In genomic region chr6:5516036-5516435, GRCh38 we compare ENCODE assay signal across 28 cellular contexts.
A peak's percentile ranks its signal among the peaks of the same experiment; 100 is the strongest.
DNase-seq lines count a peak whose midpoint lies in the region; ATAC-seq, FAIRE-seq and TF ChIP-seq lines count a peak whose summit lies in the region.
"Had no signal": no experiment of that assay in that cellular context is flagged by ENCODE, and none has a peak within 500 bp of the region (broad histone marks: within the 10 kb centered on the region; RNA-seq: fewer than 3 reads in every experiment).

No MANE protein-coding gene starts in this region.

- H3K27ac ChIP-seq in RWPE1 (no peak overlapping the region), uterus (no peak overlapping the region)
- H3K27ac ChIP-seq: ascending aorta, esophagus muscularis mucosa, foreskin keratinocyte, heart left ventricle, KMS-11, right atrium auricular region, SK-N-MC had no signal

- TF ChIP-seq CTCF in RWPE1 (conservative IDR thresholded peaks at IDR 0.05; ENCODE audit: low read depth) (no peak), uterus (IDR thresholded peaks at IDR 0.05) (no peak)

- no peaks in the 10 kb centered on the region for H3K9me3 ChIP-seq in uterus
- H3K9me3 ChIP-seq: ascending aorta, esophagus muscularis mucosa, heart left ventricle, right atrium auricular region had no signal

- no peaks in the 10 kb centered on the region for H3K27me3 Mint-ChIP-seq in activated naive CD8-positive, alpha-beta T cell treated with anti-CD3 and anti-CD28 coated beads for 36 hours
- H3K27me3 Mint-ChIP-seq: activated naive CD4-positive, alpha-beta T cell treated with anti-CD3 and anti-CD28 coated beads, Interleukin-2, amount 50 U/mL, for 24 hours had no signal

- no peak overlapping the region for H3K4me3 ChIP-seq in uterus
- H3K4me3 ChIP-seq: ascending aorta, esophagus muscularis mucosa, heart left ventricle, lung, right atrium auricular region, SK-N-MC had no signal

- no peak for TF ChIP-seq POLR2A in GM12891 (IDR thresholded peaks at IDR 0.05; ENCODE audit: low read depth, low read length)
- no peak for TF ChIP-seq POLR2A in uterus (IDR thresholded peaks at IDR 0.05)

- H3K4me1 ChIP-seq in uterus, result no peaks in the 10 kb centered on the region
- H3K4me1 ChIP-seq: ascending aorta, esophagus muscularis mucosa, foreskin keratinocyte, right atrium auricular region had no signal

- H3K4me1 Mint-ChIP-seq in activated naive CD8-positive, alpha-beta T cell treated with anti-CD3 and anti-CD28 coated beads for 36 hours, result peaks cover 43% of the 10 kb centered on the region

- peak overlapping the region; percentile 30 for H3K27ac Mint-ChIP-seq in activated naive CD8-positive, alpha-beta T cell treated with anti-CD3 and anti-CD28 coated beads for 36 hours
- H3K27ac Mint-ChIP-seq: activated T-helper 1 cell treated with anti-CD3 and anti-CD28 coated beads, Interleukin-12 subunit alpha, Interleukin-12 subunit beta, Interleukin-2, Interleukin-4 antibody, amounts not matched to agents 30 ng/mL and 10 ng/mL and 1 ng/mL, durations not matched to agents 14 hours and 24 hours and 36 hours; H9 had no signal

- no peaks in the 10 kb centered on the region for H3K27me3 ChIP-seq in uterus
- H3K27me3 ChIP-seq: ascending aorta, esophagus muscularis mucosa, foreskin keratinocyte, heart left ventricle, right atrium auricular region had no signal

- peak; percentile 41 for ATAC-seq in HG03280 (IDR thresholded peaks at IDR 0.05; ENCODE audit: unreplicated experiment)
- ATAC-seq in HG03571 (IDR thresholded peaks at IDR 0.05; ENCODE audit: unreplicated experiment), result no peak
- no peak for ATAC-seq in GM21619 (IDR thresholded peaks at IDR 0.05; ENCODE audit: unreplicated experiment)
- ATAC-seq: foreskin keratinocyte, heart left ventricle had no signal

- POLR2A ChIA-PET in RWPE1 (lab: Yijun Ruan, JAX; ENCODE audit: low non-redundant PET), result no interaction called here

- no peak overlapping the region for H3K4me3 Mint-ChIP-seq in activated naive CD8-positive, alpha-beta T cell treated with anti-CD3 and anti-CD28 coated beads for 36 hours
- H3K4me3 Mint-ChIP-seq: activated naive CD4-positive, alpha-beta T cell treated with anti-CD3 and anti-CD28 coated beads, Interleukin-2, amount 50 U/mL, for 24 hours; activated T-helper 1 cell treated with anti-CD3 and anti-CD28 coated beads, Interleukin-12 subunit alpha, Interleukin-12 subunit beta, Interleukin-2, Interleukin-4 antibody, amounts not matched to agents 30 ng/mL and 10 ng/mL and 1 ng/mL, durations not matched to agents 14 hours and 24 hours and 36 hours; H9 had no signal

- H3K36me3 ChIP-seq in uterus, result no peaks in the 10 kb centered on the region
- H3K36me3 ChIP-seq: ascending aorta, esophagus muscularis mucosa, heart left ventricle, right atrium auricular region had no signal

- H3K9me3 Mint-ChIP-seq in activated naive CD8-positive, alpha-beta T cell treated with anti-CD3 and anti-CD28 coated beads for 36 hours, result peaks cover 1% of the 10 kb centered on the region
- H3K9me3 Mint-ChIP-seq: activated naive CD4-positive, alpha-beta T cell treated with anti-CD3 and anti-CD28 coated beads, Interleukin-2, amount 50 U/mL, for 24 hours; activated T-helper 1 cell treated with anti-CD3 and anti-CD28 coated beads, Interleukin-12 subunit alpha, Interleukin-12 subunit beta, Interleukin-2, Interleukin-4 antibody, amounts not matched to agents 30 ng/mL and 10 ng/mL and 1 ng/mL, durations not matched to agents 14 hours and 24 hours and 36 hours; H9 had no signal

- peak; percentile 83 for FAIRE-seq in GM12891 (lab: Jason Lieb, UNC)
- FAIRE-seq: TTC549 had no signal

- peaks cover 17% of the 10 kb centered on the region for H3K36me3 Mint-ChIP-seq in activated naive CD8-positive, alpha-beta T cell treated with anti-CD3 and anti-CD28 coated beads for 36 hours

- intact Hi-C loops in uterus (cut with DNase I; ENCODE audit: low total_unique reads), result no loop called here

- DNase-seq in Daoy (ENCODE audit: low read depth) (peak; percentile 25), GM12891 (ENCODE audit: insufficient read length, low spot score) (no peak), RWPE1 (ENCODE audit: low spot score) (no peak), uterus (no peak)
- DNase-seq in activated naive CD8-positive, alpha-beta T cell treated with anti-CD3 and anti-CD28 coated beads for 36 hours, result peak; percentile 26
- DNase-seq: caudate nucleus; foreskin keratinocyte; H9; heart left ventricle; NCI-H1417 treated with DMSO at 0.1 percent for 48 hours; NCI-H2081; NCI-H345; NCI-H82; OCI-M1; stimulated activated CD4-positive, alpha-beta T cell treated with anti-CD3 and anti-CD28 coated beads, Interleukin-2, amount 100 ng/mL, for 24 hours; substantia nigra had no signal

- CTCF ChIA-PET in RWPE1 (lab: Yijun Ruan, JAX), result interaction anchor here (0.8 kb wide), 1 partner anchor 11 kb away, joined by 3 read pairs; no protein-coding TSS in a partner anchor

TF ChIP-seq in GM12891, 5 proteins besides CTCF, POLR2A, EP300 and RAD21:
- no peak for TF ChIP-seq TAF1 (IDR thresholded peaks at IDR 0.05; ENCODE audit: low read depth, low read length)
- TF ChIP-seq POLR2AphosphoS5 (IDR thresholded peaks at IDR 0.05; ENCODE audit: low read depth, low read length), result no peak
- no peak for TF ChIP-seq PAX5 (IDR thresholded peaks at IDR 0.05; ENCODE audit: insufficient read depth, low read length, severe bottlenecking)
- no peak for TF ChIP-seq SPI1 (IDR thresholded peaks at IDR 0.05; ENCODE audit: low read depth, low read length)
- no peak; the same call in 1 of the 2 replicates for TF ChIP-seq POU2F2 (IDR thresholded peaks at IDR 0.05; ENCODE audit: low read depth, low read length)

Comparison
In these comparisons a context has a peak if more than half of its experiments do, and no peak if none do; other contexts are left out.
1. DNase-seq: peak in Daoy (single experiment) and activated naive CD8-positive, alpha-beta T cell treated with anti-CD3 and anti-CD28 coated beads for 36 hours (single experiment); none in GM12891 (single experiment), RWPE1 (single experiment) and uterus (0 of 2).